ENCODE assay signal across 9 cellular contexts in genomic region chrX:47936224-47936939, GRCh38.
DNase-seq lines count a peak whose midpoint lies in the region; ATAC-seq and TF ChIP-seq lines count a peak whose summit lies in the region.
"Had no signal": no experiment of that assay in that cellular context is flagged by ENCODE, and none has a peak within 500 bp of the region (broad histone marks: within the 10 kb centered on the region; RNA-seq: fewer than 3 reads in every experiment).

No MANE protein-coding gene starts in this region.

- no peaks in the 10 kb centered on the region for H3K9me3 Mint-ChIP-seq in stimulated activated naive B cell treated with anti-CD40 and anti-IgM and Interleukin-4, amounts not matched to agents 10 μg/mL and 1 μg/mL and 100 μg/mL, for 72 hours

- no peaks in the 10 kb centered on the region for H3K4me1 ChIP-seq in heart left ventricle

- H3K4me3 Mint-ChIP-seq in stimulated activated naive B cell treated with anti-CD40 and anti-IgM and Interleukin-4, amounts not matched to agents 10 μg/mL and 1 μg/mL and 100 μg/mL, for 72 hours: peak overlapping the region; percentile 73 to 76

- H3K36me3 Mint-ChIP-seq in stimulated activated naive B cell treated with anti-CD40 and anti-IgM and Interleukin-4, amounts not matched to agents 10 μg/mL and 1 μg/mL and 100 μg/mL, for 72 hours: no peaks in the 10 kb centered on the region

- H3K36me3 ChIP-seq in heart left ventricle: no peaks in the 10 kb centered on the region

- intact Hi-C loops in heart left ventricle (cut with DNase I): no loop called here
- intact Hi-C loops in cardiac septum (cut with DNase I): no loop called here

- no peak for TF ChIP-seq CTCF in heart left ventricle (IDR thresholded peaks at IDR 0.05)

- H3K27me3 ChIP-seq in heart left ventricle: no peaks in the 10 kb centered on the region

- DNase-seq in heart left ventricle (no peak), cardiac septum (ENCODE audit: low spot score) (no peak), OCI-M1 (lab: John Stamatoyannopoulos, UW) (peak; percentile 93), erythroblast (lab: John Stamatoyannopoulos, UW) (peak; percentile 41 to 69), NCI-H2107 treated with DMSO at 0.1 percent for 48 hours (lab: John Stamatoyannopoulos, UW; ENCODE audit: unreplicated experiment) (no peak)
- no peak for DNase-seq in stimulated activated naive B cell treated with anti-CD40 and anti-IgM and Interleukin-4, amounts not matched to agents 10 μg/mL and 1 μg/mL and 100 μg/mL, for 72 hours

- ATAC-seq in heart left ventricle (no peak), GM19463 (IDR thresholded peaks at IDR 0.05; ENCODE audit: unreplicated experiment) (no peak), HG03135 (IDR thresholded peaks at IDR 0.05; ENCODE audit: unreplicated experiment) (no peak)
- peak; percentile 72 for ATAC-seq in stimulated activated naive B cell treated with anti-CD40 and anti-IgM and Interleukin-4, amounts not matched to agents 10 μg/mL and 1 μg/mL and 100 μg/mL, for 72 hours (replicated peaks)

- peak overlapping the region in 7 of 12 donors; percentile 5 to 28 (median 17) for H3K4me3 ChIP-seq in heart left ventricle

- no peaks in the 10 kb centered on the region for H3K9me3 ChIP-seq in heart left ventricle

- peaks cover 3 to 5% of the 10 kb centered on the region in 2 donors for H3K4me1 Mint-ChIP-seq in stimulated activated naive B cell treated with anti-CD40 and anti-IgM and Interleukin-4, amounts not matched to agents 10 μg/mL and 1 μg/mL and 100 μg/mL, for 72 hours

- H3K27ac Mint-ChIP-seq in stimulated activated naive B cell treated with anti-CD40 and anti-IgM and Interleukin-4, amounts not matched to agents 10 μg/mL and 1 μg/mL and 100 μg/mL, for 72 hours: no peak overlapping the region

- WGBS in heart left ventricle, 4 donors: 5 to 41% (median 23%) methylated on average over 15 of the region's 15 CpGs

- no peak overlapping the region for H3K27ac ChIP-seq in heart left ventricle
- H3K27ac ChIP-seq: C4-2B had no signal

- no peaks in the 10 kb centered on the region for H3K27me3 Mint-ChIP-seq in stimulated activated naive B cell treated with anti-CD40 and anti-IgM and Interleukin-4, amounts not matched to agents 10 μg/mL and 1 μg/mL and 100 μg/mL, for 72 hours

- TF ChIP-seq POLR2A in heart left ventricle (IDR thresholded peaks at IDR 0.05) (no peak), erythroblast (IDR thresholded peaks at IDR 0.05; ENCODE audit: low read length) (no peak)

Comparison
In these comparisons a context has a peak if more than half of its experiments do, and no peak if none do; other contexts are left out.
1. ATAC-seq: peak in stimulated activated naive B cell treated with anti-CD40 and anti-IgM and Interleukin-4, amounts not matched to agents 10 μg/mL and 1 μg/mL and 100 μg/mL, for 72 hours (2 of 2); none in heart left ventricle (0 of 4), GM19463 (single experiment) and HG03135 (single experiment).
2. DNase-seq: peak in OCI-M1 (single experiment) and erythroblast (2 of 2); none in heart left ventricle (0 of 5), cardiac septum (single experiment), stimulated activated naive B cell treated with anti-CD40 and anti-IgM and Interleukin-4, amounts not matched to agents 10 μg/mL and 1 μg/mL and 100 μg/mL, for 72 hours (single experiment) and NCI-H2107 treated with DMSO at 0.1 percent for 48 hours (single experiment).